ENCODE assay signal across 8 cellular contexts in genomic region chr10:97632949-97633884, GRCh38. TPM values are rescaled to one million over a fixed set of nuclear protein-coding genes. Genes with fewer than 3 reads are reported as not detected.
A peak's percentile ranks its signal among the peaks of the same experiment; 100 is the strongest.
DNase-seq lines count a peak whose midpoint lies in the region; ATAC-seq, FAIRE-seq and TF ChIP-seq lines count a peak whose summit lies in the region.

Gene MORN4, minus strand, starts transcription at chr10:97633500. Its CDS starts 13,847 bp downstream, at chr10:97619653.

- RAD21 ChIA-PET in GM12878 (lab: Charles Lee; ENCODE audit: unreplicated experiment): no interaction called here

- no peak for TF ChIP-seq RAD21 in GM12878 (IDR thresholded peaks at IDR 0.05; ENCODE audit: insufficient read depth, low read depth, low read length)

- POLR2A ChIA-PET in GM12878 (lab: Charles Lee): no interaction called here

- no peaks in the 10 kb centered on the region for H3K79me2 ChIP-seq in GM12878 (ENCODE audit: control insufficient read depth, insufficient read depth, low read length)

- H3K27me3 ChIP-seq in GM12878 (replicated peaks in 1 of 2; ENCODE audit: control insufficient read depth in 2 of 2, insufficient read depth in 2 of 2, low read length in 1 of 2) (no peaks in the 10 kb centered on the region), aorta (ENCODE audit: control insufficient read depth in 1 of 2, insufficient read depth in 2 of 2, low read length in 1 of 2) (no peaks in the 10 kb centered on the region)

- H4K20me1 ChIP-seq in GM12878 (ENCODE audit: control insufficient read depth, insufficient read depth): no peaks in the 10 kb centered on the region

- ATAC-seq in GM18498 (IDR thresholded peaks at IDR 0.05; ENCODE audit: unreplicated experiment): peak; percentile 100
- ATAC-seq in HG02884 (IDR thresholded peaks at IDR 0.05; ENCODE audit: unreplicated experiment): peak; percentile 99
- peak; percentile 100 for ATAC-seq in GM12878
- ATAC-seq in aorta (ENCODE audit: low FRiP score): peak; percentile 99

- in situ Hi-C loops in GM12878 (cut with MboI): no loop called here

- peak within 1 kb of the TSS; percentile 47 for H3K9ac ChIP-seq in GM12878 (ENCODE audit: control insufficient read depth, insufficient read depth, low read length)

- H3K27ac ChIP-seq in GM12878 (ENCODE audit: control insufficient read depth, insufficient read depth): no peak within 1 kb of the TSS
- no peak within 1 kb of the TSS for H3K27ac ChIP-seq in aorta (ENCODE audit: low read depth in 1 of 2, low read length in 2 of 2)

- no peak for TF ChIP-seq CTCF in GM12878 (IDR thresholded peaks at IDR 0.05 in 2 of 3, conservative IDR thresholded peaks at IDR 0.05 in 1 of 3; ENCODE audit: control insufficient read depth in 2 of 3, extremely low read depth in 1 of 3, insufficient read depth in 1 of 3, low read depth in 3 of 3, low read length in 3 of 3)

- no peak for TF ChIP-seq EP300 in GM12878 (IDR thresholded peaks at IDR 0.05; ENCODE audit: borderline replicate concordance in 1 of 2, control insufficient read depth in 1 of 2, low read depth in 2 of 2, low read length in 2 of 2)

- WGBS in GM12878 (ENCODE audit: insufficient coverage, insufficient replicate concordance, low lambda C conversion rate, missing lambda C conversion rate): 5% methylated on average over 61 of the region's 62 CpGs
- WGBS in aorta, 2 donors: 2% methylated on average over 62 of the region's 62 CpGs

- peak within 1 kb of the TSS; percentile 99 for H2AFZ ChIP-seq in GM12878 (ENCODE audit: control insufficient read depth, low read depth, low read length)

- H3K9me3 ChIP-seq in GM12878 (replicated peaks; ENCODE audit: control insufficient read depth, insufficient read depth, low read length) (no peaks in the 10 kb centered on the region), aorta (ENCODE audit: control insufficient read depth, low read length) (no peaks in the 10 kb centered on the region)

- H3K36me3 ChIP-seq in GM12878 (ENCODE audit: control insufficient read depth in 2 of 2, insufficient read depth in 2 of 2, low read length in 1 of 2) (no peaks in the 10 kb centered on the region), aorta (ENCODE audit: control insufficient read depth in 1 of 2, insufficient read depth in 2 of 2, low read length in 1 of 2) (no peaks in the 10 kb centered on the region)

- intact Hi-C loops in GM12878 (cut with micrococcal nuclease; ENCODE audit: unreplicated experiment): no loop called here
- intact Hi-C loops in aorta (cut with DNase I): no loop called here

- no peaks in the 10 kb centered on the region for H3K4me1 ChIP-seq in GM12878 (ENCODE audit: control insufficient read depth, insufficient read depth, low read length)
- H3K4me1 ChIP-seq in aorta (ENCODE audit: control insufficient read depth in 1 of 2, insufficient read depth in 2 of 2, low read length in 2 of 2): no peaks in the 10 kb centered on the region

- peak; percentile 75 for TF ChIP-seq POLR2A in GM12878 (IDR thresholded peaks at IDR 0.05; ENCODE audit: low read depth, low read length)

- peak within 1 kb of the TSS; percentile 89 for H3K4me3 ChIP-seq in GM12878
- peak within 1 kb of the TSS; percentile 67 to 79 for H3K4me3 ChIP-seq in aorta (ENCODE audit: low read length in 2 of 2)

- BruUV-seq in GM12878 (replicated peaks; lab: Mats Ljungman, UMichigan): no TSS peak

- DNase-seq in NCI-H1930 (lab: John Stamatoyannopoulos, UW) (peak; percentile 74 to 86), T1000 (lab: John Stamatoyannopoulos, UW) (peak; percentile 95), GM12878 (ENCODE audit: low read depth, low spot score) (peak; percentile 50), hypothalamus (lab: John Stamatoyannopoulos, UW) (peak; percentile 34 to 97 (median 90)), retina (peak; percentile 98), aorta (peak; percentile 96 to 97)

- SMC1A ChIA-PET in GM12878 (lab: Charles Lee; ENCODE audit: uncharacterized antibody, unreplicated experiment): interaction anchor here (1.4 kb wide), 1 partner anchor 8 kb away, joined by 4 read pairs; no protein-coding TSS in a partner anchor

- CTCF ChIA-PET in GM12878 (lab: Yijun Ruan, JAX): interaction anchor here (1.2 kb wide), 1 partner anchor 68 kb away, joined by 3 read pairs; no protein-coding TSS in a partner anchor

- H3K4me2 ChIP-seq in GM12878 (ENCODE audit: control insufficient read depth, insufficient read depth): peak within 1 kb of the TSS; percentile 75

- peak; percentile 72 for FAIRE-seq in GM12878 (lab: Jason Lieb, UNC)

TF ChIP-seq in GM12878, 131 proteins besides CTCF, POLR2A, EP300 and RAD21 (continues in another document):
- TF ChIP-seq RUNX3 (IDR thresholded peaks at IDR 0.05; ENCODE audit: low read length) (peak; percentile 78), HCFC1 (IDR thresholded peaks at IDR 0.05; ENCODE audit: low read length) (peak; percentile 83), DPF2 (IDR thresholded peaks at IDR 0.05) (peak; percentile 37; the same call in 1 of the 2 replicates), NR2F1 (conservative IDR thresholded peaks at IDR 0.05) (0 out of 2 replicates have a peak, but pooled peaks have one; percentile 36), GABPA (IDR thresholded peaks at IDR 0.05; ENCODE audit: low read depth) (no peak), FOS (IDR thresholded peaks at IDR 0.05; ENCODE audit: borderline replicate concordance, extremely low read depth, insufficient read length) (peak; percentile 52), RAD51 (IDR thresholded peaks at IDR 0.05) (peak; percentile 69; the same call in 1 of the 2 replicates), ATF3 (IDR thresholded peaks at IDR 0.05; ENCODE audit: borderline replicate concordance, extremely low read depth, low read depth, low read length) (no peak), SP1 (IDR thresholded peaks at IDR 0.05; ENCODE audit: low read depth, low read length) (peak; percentile 97), RELB (IDR thresholded peaks at IDR 0.05; ENCODE audit: low read depth) (no peak), ZNF207 (IDR thresholded peaks at IDR 0.05; ENCODE audit: borderline replicate concordance) (no peak), MXI1 (IDR thresholded peaks at IDR 0.05; ENCODE audit: low read depth, low read length) (peak; percentile 43; the same call in 1 of the 2 replicates), NBN (IDR thresholded peaks at IDR 0.05) (peak; percentile 54; the same call in 1 of the 2 replicates), SIX5 (IDR thresholded peaks at IDR 0.05; ENCODE audit: low read depth, low read length, severe bottlenecking) (peak; percentile 78), TAF1 (IDR thresholded peaks at IDR 0.05; ENCODE audit: borderline replicate concordance, low read depth, low read length) (no peak; the same call in 1 of the 2 replicates), CREM (IDR thresholded peaks at IDR 0.05; ENCODE audit: low read depth) (0 out of 2 replicates have a peak, but pooled peaks have one; percentile 55), NR2C1 (IDR thresholded peaks at IDR 0.05) (peak; percentile 86), NKRF (conservative IDR thresholded peaks at IDR 0.05) (0 out of 2 replicates have a peak, but pooled peaks have one; percentile 56)

RNA-seq across cellular contexts. Expression of gene MORN4, which starts in this region (rescaled TPM):
- 2.0 and 2.7 TPM in 2 replicates for total RNA-seq in GM12878 (2013; cell fraction: nucleolus; rRNA removed)
- 1.3 and 1.7 TPM in 2 replicates for total RNA-seq in GM12878 (2014; rRNA removed)
- 1.7 and 2.2 TPM in 2 replicates for total RNA-seq in GM12878 (2014; rRNA removed; fragmentation: Illumina TruSeq; extraction: Trizol)
- 1.3 and 2.2 TPM in 2 replicates for total RNA-seq in GM12878 (2021)
- polyA plus RNA-seq in GM12878 (2011; ENCODE audit: low read depth): 0.72 TPM
- 1.9 and 2.0 TPM in 2 replicates for polyA plus RNA-seq in GM12878 (2011; rRNA removed)
- polyA plus RNA-seq in GM12878 (2011; cell fraction: cytosol; rRNA removed): 1.8 and 2.6 TPM in 2 replicates
- polyA plus RNA-seq in GM12878 (2011; cell fraction: nucleus; rRNA removed): 1.3 and 2.4 TPM in 2 replicates
- 3.7 and 4.0 TPM in 2 replicates for polyA plus RNA-seq in GM12878 (2012)
- 2.9 and 3.5 TPM in 2 replicates for polyA plus RNA-seq in GM12878 (2014; fragmentation: Illumina TruSeq; extraction: Trizol)
- polyA plus RNA-seq in GM12878 (2014; fragmentation: Nextera tagmentation; extraction: Ambion mirVana): 1 to 10 TPM; 2.4 to 2.8 TPM
- 4.3 and 4.6 TPM in 2 replicates for polyA plus RNA-seq in GM12878 (2014; rRNA removed)
- polyA plus RNA-seq in GM12878 (2016; fragmentation: Nextera tagmentation; extraction: Ambion mirVana): 1 to 10 TPM; 4.9 to 5.5 TPM
- 0.44 and 1.1 TPM in 2 replicates for polyA minus RNA-seq in GM12878 (2011; rRNA and poly(A)+ RNA removed)
- not detected in 2 replicates for polyA minus RNA-seq in GM12878 (2011; cell fraction: cytosol; rRNA and poly(A)+ RNA removed)
- polyA minus RNA-seq in GM12878 (2011; cell fraction: nucleus; rRNA and poly(A)+ RNA removed): not detected in 2 replicates
- 1 to 10 TPM; 1.4 to 6.6 TPM for total RNA-seq in aorta
- 1 to 10 TPM; 4.5 to 8.8 TPM for polyA plus RNA-seq in aorta
